In genomic region chr5:160198886-160199409, GRCh38 we compare ENCODE assay signal across 9 cellular contexts. TPM values are rescaled to one million over a fixed set of nuclear protein-coding genes. Genes with fewer than 3 reads are reported as not detected.
DNase-seq lines count a peak whose midpoint lies in the region; ATAC-seq and TF ChIP-seq lines count a peak whose summit lies in the region.
"Had no signal": no experiment of that assay in that cellular context is flagged by ENCODE, and none has a peak within 500 bp of the region (broad histone marks: within the 10 kb centered on the region; RNA-seq: fewer than 3 reads in every experiment).

No MANE protein-coding gene starts in this region.

- H3K4me3 Mint-ChIP-seq in endodermal cell, result peak overlapping the region; percentile 54
- H3K4me3 Mint-ChIP-seq in progenitor cell of endocrine pancreas (ENCODE audit: low read depth), result peak overlapping the region; percentile 38

- no peak overlapping the region for H3K27ac ChIP-seq in endodermal cell (ENCODE audit: low read depth, low read length)

- WGBS in endodermal cell (ENCODE audit: insufficient coverage in 1 of 2, insufficient read length in 1 of 2), 2 experiments, result 39 to 47% methylated on average over 7 to 8 of the region's 8 CpGs

- H3K36me3 ChIP-seq in endodermal cell (ENCODE audit: control insufficient read depth, insufficient read depth, low read length), result no peaks in the 10 kb centered on the region

- H3K4me3 ChIP-seq in GM12875 (ENCODE audit: low read depth, low read length) (peak overlapping the region; percentile 17), endodermal cell (ENCODE audit: low read length) (no peak overlapping the region)

- H3K9ac ChIP-seq in endodermal cell (ENCODE audit: extremely low read depth, low read length, poor library complexity, severe bottlenecking), result no peak overlapping the region

- H3K9me3 ChIP-seq in endodermal cell (ENCODE audit: control insufficient read depth, low read length), result no peaks in the 10 kb centered on the region

- H3K4me1 Mint-ChIP-seq in endodermal cell (peaks cover 28% of the 10 kb centered on the region), progenitor cell of endocrine pancreas (ENCODE audit: low read depth) (peaks cover 16% of the 10 kb centered on the region)

- H3K27me3 ChIP-seq in endodermal cell (ENCODE audit: control insufficient read depth, insufficient read depth, low read length, poor library complexity, severe bottlenecking), result no peaks in the 10 kb centered on the region

- ATAC-seq in HG02571 (IDR thresholded peaks at IDR 0.05; ENCODE audit: unreplicated experiment) (no peak), HG03565 (IDR thresholded peaks at IDR 0.05; ENCODE audit: unreplicated experiment) (no peak)

- DNase-seq in NCI-H69 (lab: John Stamatoyannopoulos, UW), result peak; percentile 22
- peak; percentile 69 for DNase-seq in endodermal cell
- DNase-seq in progenitor cell of endocrine pancreas (ENCODE audit: low spot score, unreplicated experiment), result no peak
- no peak for DNase-seq in NCI-H748 (lab: John Stamatoyannopoulos, UW; ENCODE audit: unreplicated experiment)
- no peak for DNase-seq in activated CD4-positive, alpha-beta T cell treated with anti-CD3 and anti-CD28 coated beads, Interleukin-2, amount 50 U/mL, for 1 hour

- H3K27me3 Mint-ChIP-seq in endodermal cell (ENCODE audit: insufficient read depth), result peaks cover 4% of the 10 kb centered on the region
- H3K27me3 Mint-ChIP-seq in progenitor cell of endocrine pancreas, result peaks cover 26% of the 10 kb centered on the region

- H3K36me3 Mint-ChIP-seq in endodermal cell (ENCODE audit: low read depth) (no peaks in the 10 kb centered on the region), progenitor cell of endocrine pancreas (ENCODE audit: insufficient read depth) (no peaks in the 10 kb centered on the region)

- H3K27ac Mint-ChIP-seq in endodermal cell, result no peak overlapping the region
- peak overlapping the region; percentile 4 for H3K27ac Mint-ChIP-seq in progenitor cell of endocrine pancreas
- H3K27ac Mint-ChIP-seq: activated T-helper 2 cell treated with anti-CD3 and anti-CD28 coated beads, Interferon-gamma antibody, Interleukin-2, Interleukin-4, amounts not matched to agents 10 μg/mL and 5 μg/mL and 100 μg/mL, durations not matched to agents 14 hours and 24 hours and 36 hours had no signal

- H3K4me1 ChIP-seq in endodermal cell (ENCODE audit: control insufficient read depth, insufficient read depth, low read length), result peaks cover 17% of the 10 kb centered on the region

- H3K9me3 Mint-ChIP-seq in endodermal cell (no peaks in the 10 kb centered on the region), progenitor cell of endocrine pancreas (ENCODE audit: low read depth) (no peaks in the 10 kb centered on the region)
- H3K9me3 Mint-ChIP-seq: activated T-helper 2 cell treated with anti-CD3 and anti-CD28 coated beads, Interferon-gamma antibody, Interleukin-2, Interleukin-4, amounts not matched to agents 10 μg/mL and 5 μg/mL and 100 μg/mL, durations not matched to agents 14 hours and 24 hours and 36 hours had no signal

- TF ChIP-seq CTCF in GM12875 (IDR thresholded peaks at IDR 0.05; ENCODE audit: borderline replicate concordance, insufficient read depth, low read depth, low read length) (no peak), endodermal cell (conservative IDR thresholded peaks at IDR 0.05) (no peak), progenitor cell of endocrine pancreas (IDR thresholded peaks at IDR 0.05; ENCODE audit: unreplicated experiment) (no peak)

RNA-seq across cellular contexts. Expression of gene FABP6, which starts 30.4 kb away (rescaled TPM):
- total RNA-seq in endodermal cell (1 to 10 TPM in 1 of 2 donors, under 1 TPM in 1; 0.37 to 1.9 TPM), progenitor cell of endocrine pancreas (0.55 TPM in 1 of 2 replicates, not detected in the other)
- polyA plus RNA-seq in endodermal cell (2013, experiment 1 of 2), result 1.1 TPM
- not detected for polyA plus RNA-seq in endodermal cell (2013, experiment 2 of 2)
- total RNA-seq: activated T-helper 2 cell treated with anti-CD3 and anti-CD28 coated beads, Interferon-gamma antibody, Interleukin-2, Interleukin-4, amounts not matched to agents 10 μg/mL and 5 μg/mL and 100 μg/mL, durations not matched to agents 14 hours and 24 hours and 36 hours had no signal

Comparison
In these comparisons a context has a peak if more than half of its experiments do, and no peak if none do; other contexts are left out.
1. DNase-seq: peak in NCI-H69 (single experiment) and endodermal cell (single experiment); none in progenitor cell of endocrine pancreas (single experiment), NCI-H748 (single experiment) and activated CD4-positive, alpha-beta T cell treated with anti-CD3 and anti-CD28 coated beads, Interleukin-2, amount 50 U/mL, for 1 hour (single experiment).